ENCODE assay signal across 1 cellular context in the genomic region with DNA sequence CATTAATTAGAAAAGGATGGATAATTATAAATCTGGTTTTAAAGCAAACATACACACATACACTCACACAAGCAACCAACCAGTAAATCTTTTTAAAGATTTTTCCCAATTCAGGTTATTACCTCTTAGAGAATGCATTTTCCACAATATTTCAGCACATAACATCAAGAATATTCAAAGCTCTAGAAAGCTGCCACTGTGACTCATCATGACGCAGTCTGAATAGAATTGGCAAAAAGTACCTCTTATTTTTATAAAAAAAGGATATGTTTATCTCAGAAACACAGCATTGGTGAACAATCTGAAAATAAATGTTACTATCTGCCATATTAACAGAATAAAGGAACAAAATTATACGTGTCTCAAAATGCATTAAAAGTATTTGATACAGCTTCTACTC.
TF ChIP-seq lines count a peak whose summit lies in the region.

No MANE protein-coding gene starts in this region.

TF ChIP-seq in IMR-90, 13 proteins besides CTCF, POLR2A, EP300 and RAD21 (continued from another document):
- TF ChIP-seq BHLHE40 (IDR thresholded peaks at IDR 0.05; ENCODE audit: low read depth, low read length) (no peak), MAZ (IDR thresholded peaks at IDR 0.05; ENCODE audit: borderline replicate concordance, low read depth, low read length) (no peak), MAFK (IDR thresholded peaks at IDR 0.05; ENCODE audit: low read depth, low read length) (no peak), CHD1 (IDR thresholded peaks at IDR 0.05; ENCODE audit: low read depth, low read length) (no peak), RFX5 (IDR thresholded peaks at IDR 0.05; ENCODE audit: low read depth, low read length) (no peak)
- TF ChIP-seq, protein P1, sequence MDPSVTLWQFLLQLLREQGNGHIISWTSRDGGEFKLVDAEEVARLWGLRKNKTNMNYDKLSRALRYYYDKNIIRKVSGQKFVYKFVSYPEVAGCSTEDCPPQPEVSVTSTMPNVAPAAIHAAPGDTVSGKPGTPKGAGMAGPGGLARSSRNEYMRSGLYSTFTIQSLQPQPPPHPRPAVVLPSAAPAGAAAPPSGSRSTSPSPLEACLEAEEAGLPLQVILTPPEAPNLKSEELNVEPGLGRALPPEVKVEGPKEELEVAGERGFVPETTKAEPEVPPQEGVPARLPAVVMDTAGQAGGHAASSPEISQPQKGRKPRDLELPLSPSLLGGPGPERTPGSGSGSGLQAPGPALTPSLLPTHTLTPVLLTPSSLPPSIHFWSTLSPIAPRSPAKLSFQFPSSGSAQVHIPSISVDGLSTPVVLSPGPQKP (IDR thresholded peaks at IDR 0.05; ENCODE audit: borderline replicate concordance, low read depth, low read length), result no peak
